Comparison of ENCODE assay signal across 8 cellular contexts in genomic region chr3:186783731-186784515, GRCh38. TPM values are rescaled to one million over a fixed set of nuclear protein-coding genes. Genes with fewer than 3 reads are reported as not detected.
DNase-seq lines count a peak whose midpoint lies in the region; ATAC-seq and TF ChIP-seq lines count a peak whose summit lies in the region.

No MANE protein-coding gene starts in this region.

- H3K9me3 ChIP-seq in Loucy (ENCODE audit: insufficient read depth, low read depth, low read length), result no peaks in the 10 kb centered on the region
- no peaks in the 10 kb centered on the region for H3K9me3 ChIP-seq in SU-DHL-6 (ENCODE audit: insufficient read depth, low read length)
- H3K9me3 ChIP-seq in heart right ventricle, result no peaks in the 10 kb centered on the region
- H3K9me3 ChIP-seq in transverse colon, result no peaks in the 10 kb centered on the region

- peaks cover 41% of the 10 kb centered on the region for H3K4me1 ChIP-seq in Loucy (ENCODE audit: insufficient read depth, low read length, poor library complexity, severe bottlenecking)
- peaks cover 3 to 55% (median 46%) of the 10 kb centered on the region in 9 donors for H3K4me1 ChIP-seq in heart right ventricle
- peaks cover 14 to 48% (median 30%) of the 10 kb centered on the region in 4 donors for H3K4me1 ChIP-seq in transverse colon

- H3K4me2 ChIP-seq in Loucy (ENCODE audit: low read depth, low read length, poor library complexity, severe bottlenecking), result peak overlapping the region; percentile 98
- peak overlapping the region; percentile 83 for H3K4me2 ChIP-seq in SU-DHL-6 (ENCODE audit: low read depth, low read length, poor library complexity, severe bottlenecking)

- DNase-seq in GDM1 (lab: John Stamatoyannopoulos, UW), result peak; percentile 31
- peak; percentile 69 for DNase-seq in H4 (ENCODE audit: low spot score)
- DNase-seq in heart right ventricle, result peak; percentile 88 to 90
- peak; percentile 72 for DNase-seq in pons (ENCODE audit: low spot score)
- DNase-seq in transverse colon, result peak; percentile 89

- ATAC-seq in heart right ventricle, result peak; percentile 90 to 96 (median 93)

- WGBS in adipose tissue, 3 donors, result 0 to 1% (median 0%) methylated on average over 56 of the region's 56 CpGs
- WGBS in heart right ventricle, 2 donors, result 0 to 1% methylated on average over 56 of the region's 56 CpGs
- WGBS in transverse colon (ENCODE audit: low coverage in 1 of 2), 2 donors, result 0 to 1% methylated on average over 18 to 55 of the region's 56 CpGs

- H3F3A ChIP-seq in Loucy (ENCODE audit: low read depth) (peaks cover 20% of the 10 kb centered on the region), SU-DHL-6 (ENCODE audit: insufficient read depth) (peaks cover 72% of the 10 kb centered on the region)

- H3K9ac ChIP-seq in Loucy (ENCODE audit: low read depth, low read length, poor library complexity, severe bottlenecking) (peak overlapping the region; percentile 100), SU-DHL-6 (ENCODE audit: low read length) (peak overlapping the region; percentile 100)

- TF ChIP-seq CTCF in Loucy (conservative IDR thresholded peaks at IDR 0.05; ENCODE audit: low read length) (no peak), SU-DHL-6 (IDR thresholded peaks at IDR 0.05; ENCODE audit: insufficient read depth, low read length, poor library complexity, severe bottlenecking) (no peak), heart right ventricle (IDR thresholded peaks at IDR 0.05) (no peak), transverse colon (IDR thresholded peaks at IDR 0.05) (no peak)

- no peaks in the 10 kb centered on the region for H3K9me2 ChIP-seq in Loucy (replicated peaks; ENCODE audit: low read depth, low read length)
- H3K9me2 ChIP-seq in SU-DHL-6 (replicated peaks; ENCODE audit: insufficient read depth, low read length), result no peaks in the 10 kb centered on the region

- H3K4me3 ChIP-seq in Loucy (ENCODE audit: low read length, poor library complexity, severe bottlenecking) (peak overlapping the region; percentile 83), SU-DHL-6 (ENCODE audit: insufficient read depth, low read length, poor library complexity, severe bottlenecking) (peak overlapping the region; percentile 100), heart right ventricle (peak overlapping the region; percentile 75 to 95 (median 90)), transverse colon (peak overlapping the region; percentile 57 to 87 (median 80))

- in situ Hi-C loops in transverse colon (cut with MboI; ENCODE audit: low pct_ligation_motif_present in 1 of 4, low pct_unique_long_range_greater_than_20kb in 1 of 4, low sequenced_read_pairs in 3 of 4), result loop anchor here in 1 of 4 donors (10.0 to 25.0 kb wide), 2 partner anchors 672 to 859 kb away; partner anchors contain the start of gene ETV5

- H3K36me3 ChIP-seq in Loucy (ENCODE audit: insufficient read depth, low read length) (peaks cover 53% of the 10 kb centered on the region), SU-DHL-6 (ENCODE audit: low read length) (peaks cover 55% of the 10 kb centered on the region), heart right ventricle (peaks cover 0 to 51% (median 46%) of the 10 kb centered on the region in 9 donors), transverse colon (peaks cover 0 to 41% (median 19%) of the 10 kb centered on the region in 4 donors)

- TF ChIP-seq POLR2A in transverse colon (IDR thresholded peaks at IDR 0.05), result peak; percentile 64

- peaks cover 17% of the 10 kb centered on the region for H3K27me3 ChIP-seq in Loucy (ENCODE audit: insufficient read depth, low read length, poor library complexity, severe bottlenecking)
- no peaks in the 10 kb centered on the region for H3K27me3 ChIP-seq in SU-DHL-6 (ENCODE audit: low read length)
- no peaks in the 10 kb centered on the region for H3K27me3 ChIP-seq in heart right ventricle
- H3K27me3 ChIP-seq in transverse colon, result no peaks in the 10 kb centered on the region

- H4K20me1 ChIP-seq in Loucy (ENCODE audit: insufficient read depth, low read length, poor library complexity, severe bottlenecking) (peaks cover 55% of the 10 kb centered on the region), SU-DHL-6 (ENCODE audit: low read depth, low read length) (peaks cover 43% of the 10 kb centered on the region)

- intact Hi-C loops in heart right ventricle (cut with DNase I) (loop anchor here in 3 of 10 donors (2.0 to 5.0 kb wide), 3 partner anchors 23 to 217 kb away; partner anchors contain the start of genes DNAJB11 (in 1 of the 3), RFC4 (in 1 of the 3) and TBCCD1 (in 1 of the 3)), transverse colon (cut with DNase I; ENCODE audit: low total_unique reads) (no loop called here)

- peaks cover 63% of the 10 kb centered on the region for H3K79me2 ChIP-seq in Loucy (ENCODE audit: insufficient read depth, low read length)
- peaks cover 42% of the 10 kb centered on the region for H3K79me2 ChIP-seq in SU-DHL-6 (ENCODE audit: insufficient read depth, low read length)

- no peak for TF ChIP-seq EP300 in transverse colon (IDR thresholded peaks at IDR 0.05; ENCODE audit: low read depth)

- H3K27ac ChIP-seq in SU-DHL-6 (ENCODE audit: low read depth, low read length) (peak overlapping the region; percentile 98), adipose tissue (ENCODE audit: low read depth, low read length) (peak overlapping the region; percentile 75), heart right ventricle (peak overlapping the region; percentile 98 to 100 (median 98)), transverse colon (peak overlapping the region; percentile 95 to 99 (median 99))

- H2AFZ ChIP-seq in Loucy (ENCODE audit: low read length) (no peak overlapping the region), SU-DHL-6 (ENCODE audit: low read depth, low read length, severe bottlenecking) (no peak overlapping the region)

RNA-seq across cellular contexts. Expression of gene EIF4A2, which starts 0.5 kb away (rescaled TPM):
- 416 and 440 TPM in 2 replicates for total RNA-seq in H4 (2014; rRNA removed; shearing (Covaris generic))
- 100 to 1,000 TPM; 281 to 425 (median 396) TPM for polyA plus RNA-seq in adipose tissue
- total RNA-seq in heart right ventricle, result 100 to 1,000 TPM; 314 to 476 (median 439) TPM
- polyA plus RNA-seq in heart right ventricle, result 100 to 1,000 TPM; 231 to 401 TPM
- 100 to 1,000 TPM; 146 to 550 (median 353) TPM for total RNA-seq in transverse colon

RNA-seq across cellular contexts. Expression of gene RFC4, which starts 22.4 kb away (rescaled TPM):
- 131 and 150 TPM in 2 replicates for total RNA-seq in H4 (2014; rRNA removed; shearing (Covaris generic))
- 10 to 100 TPM in 2 of 3 donors, 1 to 10 TPM in 1; 7.8 to 14.4 (median 12.7) TPM for polyA plus RNA-seq in adipose tissue
- total RNA-seq in heart right ventricle, result 10 to 100 TPM in 1 of 10 donors, 1 to 10 TPM in 9; 5.8 to 10.6 (median 8.0) TPM
- polyA plus RNA-seq in heart right ventricle, result 10 to 100 TPM in 1 of 2 donors, 1 to 10 TPM in 1; 9.4 to 18.8 TPM
- 100 to 1,000 TPM in 1 of 4 donors, 10 to 100 TPM in 1, 1 to 10 TPM in 1, not detected in 1; 7.2 to 226 (median 10.5) TPM for total RNA-seq in transverse colon

RNA-seq across cellular contexts. Expression of gene ADIPOQ, which starts 58.6 kb away (rescaled TPM):
- not detected in 2 replicates for total RNA-seq in H4 (2014; rRNA removed; shearing (Covaris generic))
- polyA plus RNA-seq in adipose tissue, result 1,000 to 10,000 TPM in 1 of 3 donors, 100 to 1,000 TPM in 1, 10 to 100 TPM in 1; 98.4 to 1,082 (median 265) TPM
- total RNA-seq in heart right ventricle, result 10 to 100 TPM in 4 of 10 donors, 1 to 10 TPM in 3, under 1 TPM in 2, not detected in 1; 0.39 to 47.0 (median 6.8) TPM
- 10 to 100 TPM in 1 of 2 donors, 1 to 10 TPM in 1; 6.5 to 17.2 TPM for polyA plus RNA-seq in heart right ventricle
- total RNA-seq in transverse colon, result 10 to 100 TPM in 1 of 4 donors, 1 to 10 TPM in 2, not detected in 1; 4.6 to 11.7 (median 7.5) TPM

Comparison
In these comparisons a context has a peak if more than half of its experiments do, and no peak if none do; other contexts are left out.
1. Peak in every context shown above with its lines: DNase-seq, ATAC-seq, H3K4me3 ChIP-seq and H3K27ac ChIP-seq.
2. DNase-seq: peak in every context shown above with its lines; median percentile 89 in heart right ventricle; 89 in transverse colon; 72 in pons; 69 in H4; 31 in GDM1.